ENCODE assay signal across 30 cellular contexts in genomic region chr3:78086150-78086549, GRCh38.
DNase-seq lines count a peak whose midpoint lies in the region; ATAC-seq and TF ChIP-seq lines count a peak whose summit lies in the region.
"Had no signal": no experiment of that assay in that cellular context is flagged by ENCODE, and none has a peak within 500 bp of the region (broad histone marks: within the 10 kb centered on the region; RNA-seq: fewer than 3 reads in every experiment).

No MANE protein-coding gene starts in this region.

- ATAC-seq in RWPE2 (ENCODE audit: low read depth), result 0 out of 3 replicates have a peak, but pooled peaks have one; percentile 53
- ATAC-seq: effector memory CD8-positive, alpha-beta T cell; left colon; natural killer cell treated with Interleukin-12 subunit alpha and Interleukin-12 subunit beta and Interleukin-15 and Interleukin-18, amount 100 ng/mL, for 72 hours; psoas muscle; stimulated activated effector memory CD8-positive, alpha-beta T cell treated with anti-CD3 and anti-CD28 coated beads, Interleukin-12 subunit alpha, Interleukin-12 subunit beta, amount 100 ng/mL, for 72 hours had no signal

- TF ChIP-seq CTCF in RWPE2 (IDR thresholded peaks at IDR 0.05; ENCODE audit: poor library complexity, severe bottlenecking) (no peak), endodermal cell (conservative IDR thresholded peaks at IDR 0.05) (no peak), left ventricle myocardium inferior (IDR thresholded peaks at IDR 0.05; ENCODE audit: borderline replicate concordance) (no peak), type B pancreatic cell (conservative IDR thresholded peaks at IDR 0.05) (no peak)

- H3K9ac ChIP-seq in endodermal cell (ENCODE audit: extremely low read depth, low read length, poor library complexity, severe bottlenecking), result no peak overlapping the region
- H3K9ac ChIP-seq: BLaER1 treated with 17β-estradiol and CSF1 and Interleukin-3, amounts not matched to agents 10 nM and 100 nM had no signal

- intact Hi-C loops in left ventricle myocardium inferior (cut with micrococcal nuclease), result no loop called here

- H3K36me3 Mint-ChIP-seq in endodermal cell (ENCODE audit: low read depth) (peaks cover 5% of the 10 kb centered on the region), type B pancreatic cell (peaks cover 4% of the 10 kb centered on the region)
- H3K36me3 Mint-ChIP-seq: natural killer cell treated with Interleukin-12 subunit alpha and Interleukin-12 subunit beta and Interleukin-15 and Interleukin-18, amount 100 ng/mL, for 72 hours; stimulated activated effector memory CD8-positive, alpha-beta T cell treated with anti-CD3 and anti-CD28 coated beads, Interleukin-12 subunit alpha, Interleukin-12 subunit beta, amount 100 ng/mL, for 72 hours had no signal

- peak; percentile 66 for DNase-seq in HT1080 (ENCODE audit: low read depth)
- DNase-seq in RWPE2 (ENCODE audit: low spot score), result no peak
- no peak for DNase-seq in endodermal cell
- peak; percentile 10 for DNase-seq in kidney glomerular epithelial cell (lab: John Stamatoyannopoulos, UW)
- no peak for DNase-seq in left ventricle myocardium inferior
- no peak for DNase-seq in type B pancreatic cell (ENCODE audit: extremely low spot score, unreplicated experiment)
- DNase-seq in NCI-H1048 (lab: John Stamatoyannopoulos, UW), result no peak
- DNase-seq: activated CD4-positive, alpha-beta T cell treated with anti-CD3 and anti-CD28 coated beads for 4 hours; activated naive CD4-positive, alpha-beta T cell treated with anti-CD3 and anti-CD28 coated beads, Interleukin-2, amount 50 U/mL, for 16 hours; DMS153; effector memory CD8-positive, alpha-beta T cell; GF-D8; H9; left colon; NCI-H1092; NCI-H1694 treated with DMSO at 0.1 percent for 48 hours; NCI-H510A treated with DMSO at 0.1 percent for 48 hours; occipital lobe; psoas muscle; Right ventricle myocardium superior; stimulated activated CD4-positive, alpha-beta T cell treated with anti-CD3 and anti-CD28 coated beads, Interleukin-15, amount 100 ng/mL, for 24 hours; SW 1271; WERI-Rb-1 had no signal

- H3K9me3 ChIP-seq in RWPE2 (ENCODE audit: severe bottlenecking), result no peaks in the 10 kb centered on the region
- peaks cover 29% of the 10 kb centered on the region for H3K9me3 ChIP-seq in endodermal cell (ENCODE audit: control insufficient read depth, low read length)
- H3K9me3 ChIP-seq in left ventricle myocardium inferior (replicated peaks), result no peaks in the 10 kb centered on the region
- H3K9me3 ChIP-seq: esophagus muscularis mucosa, psoas muscle had no signal

- H3K4me3 Mint-ChIP-seq in endodermal cell (no peak overlapping the region), type B pancreatic cell (no peak overlapping the region)
- H3K4me3 Mint-ChIP-seq: effector memory CD8-positive, alpha-beta T cell; H9; natural killer cell treated with Interleukin-12 subunit alpha and Interleukin-12 subunit beta and Interleukin-15 and Interleukin-18, amount 100 ng/mL, for 72 hours; stimulated activated effector memory CD8-positive, alpha-beta T cell treated with anti-CD3 and anti-CD28 coated beads, Interleukin-12 subunit alpha, Interleukin-12 subunit beta, amount 100 ng/mL, for 72 hours had no signal

- H3K4me1 Mint-ChIP-seq in endodermal cell (no peaks in the 10 kb centered on the region), type B pancreatic cell (ENCODE audit: unreplicated experiment) (no peaks in the 10 kb centered on the region)
- H3K4me1 Mint-ChIP-seq: stimulated activated effector memory CD8-positive, alpha-beta T cell treated with anti-CD3 and anti-CD28 coated beads, Interleukin-12 subunit alpha, Interleukin-12 subunit beta, amount 100 ng/mL, for 72 hours had no signal

- H3K27ac Mint-ChIP-seq in endodermal cell, result no peak overlapping the region
- no peak overlapping the region for H3K27ac Mint-ChIP-seq in type B pancreatic cell
- H3K27ac Mint-ChIP-seq: activated T-helper 2 cell treated with anti-CD3 and anti-CD28 coated beads, Interferon-gamma antibody, Interleukin-2, Interleukin-4, amounts not matched to agents 10 μg/mL and 5 μg/mL and 100 μg/mL, durations not matched to agents 14 hours and 24 hours and 36 hours; effector memory CD8-positive, alpha-beta T cell; H9; natural killer cell treated with Interleukin-12 subunit alpha and Interleukin-12 subunit beta and Interleukin-15 and Interleukin-18, amount 100 ng/mL, for 72 hours; stimulated activated effector memory CD8-positive, alpha-beta T cell treated with anti-CD3 and anti-CD28 coated beads, Interleukin-12 subunit alpha, Interleukin-12 subunit beta, amount 100 ng/mL, for 72 hours had no signal

- WGBS in endodermal cell (ENCODE audit: insufficient coverage in 1 of 2, insufficient read length in 1 of 2), 2 experiments, result no CpG with 5 or more reads among the region's 1 CpG

- H3K27ac ChIP-seq in RWPE2 (ENCODE audit: poor library complexity, severe bottlenecking) (no peak overlapping the region), endodermal cell (ENCODE audit: low read depth, low read length) (no peak overlapping the region), left ventricle myocardium inferior (replicated peaks) (no peak overlapping the region)
- H3K27ac ChIP-seq: BLaER1 treated with 17β-estradiol and CSF1 and Interleukin-3, amounts not matched to agents 10 nM and 100 nM; coronary artery; esophagus muscularis mucosa; hepatocyte; psoas muscle; WERI-Rb-1 had no signal

- peaks cover 10% of the 10 kb centered on the region for H3K9me3 Mint-ChIP-seq in endodermal cell
- H3K9me3 Mint-ChIP-seq in type B pancreatic cell, result peaks cover 4% of the 10 kb centered on the region
- H3K9me3 Mint-ChIP-seq: natural killer cell treated with Interleukin-12 subunit alpha and Interleukin-12 subunit beta and Interleukin-15 and Interleukin-18, amount 100 ng/mL, for 72 hours had no signal

- H3K36me3 ChIP-seq in RWPE2 (ENCODE audit: low read depth) (no peaks in the 10 kb centered on the region), endodermal cell (ENCODE audit: control insufficient read depth, insufficient read depth, low read length) (no peaks in the 10 kb centered on the region), left ventricle myocardium inferior (no peaks in the 10 kb centered on the region)
- H3K36me3 ChIP-seq: BLaER1 treated with 17β-estradiol and CSF1 and Interleukin-3, amounts not matched to agents 10 nM and 100 nM; esophagus muscularis mucosa; WERI-Rb-1 had no signal

- H3K27me3 Mint-ChIP-seq in endodermal cell (ENCODE audit: insufficient read depth) (no peaks in the 10 kb centered on the region), type B pancreatic cell (peaks cover 4% of the 10 kb centered on the region)
- H3K27me3 Mint-ChIP-seq: effector memory CD8-positive, alpha-beta T cell; natural killer cell treated with Interleukin-12 subunit alpha and Interleukin-12 subunit beta and Interleukin-15 and Interleukin-18, amount 100 ng/mL, for 72 hours had no signal

- no peak overlapping the region for H3K4me3 ChIP-seq in RWPE2 (ENCODE audit: severe bottlenecking)
- H3K4me3 ChIP-seq in endodermal cell (ENCODE audit: low read length), result peak overlapping the region; percentile 61
- no peak overlapping the region for H3K4me3 ChIP-seq in left ventricle myocardium inferior
- H3K4me3 ChIP-seq: BLaER1 treated with 17β-estradiol and CSF1 and Interleukin-3, amounts not matched to agents 10 nM and 100 nM; coronary artery; esophagus muscularis mucosa; hepatocyte; psoas muscle had no signal

- H3K4me1 ChIP-seq in RWPE2 (ENCODE audit: insufficient read depth, poor library complexity, severe bottlenecking) (peaks cover 6% of the 10 kb centered on the region), endodermal cell (ENCODE audit: control insufficient read depth, insufficient read depth, low read length) (peaks cover 3% of the 10 kb centered on the region), left ventricle myocardium inferior (peaks cover 8% of the 10 kb centered on the region)
- H3K4me1 ChIP-seq: BLaER1 treated with 17β-estradiol and CSF1 and Interleukin-3, amounts not matched to agents 10 nM and 100 nM; esophagus muscularis mucosa; psoas muscle had no signal

- H3K27me3 ChIP-seq in RWPE2 (ENCODE audit: insufficient read depth, poor library complexity, severe bottlenecking), result no peaks in the 10 kb centered on the region
- no peaks in the 10 kb centered on the region for H3K27me3 ChIP-seq in endodermal cell (ENCODE audit: control insufficient read depth, insufficient read depth, low read length, poor library complexity, severe bottlenecking)
- no peaks in the 10 kb centered on the region for H3K27me3 ChIP-seq in left ventricle myocardium inferior (ENCODE audit: low read depth)
- H3K27me3 ChIP-seq: BLaER1 treated with 17β-estradiol and CSF1 and Interleukin-3, amounts not matched to agents 10 nM and 100 nM; esophagus muscularis mucosa; hepatocyte had no signal

Comparison
In these comparisons a context has a peak if more than half of its experiments do, and no peak if none do; other contexts are left out.
1. DNase-seq: peak in HT1080 (single experiment) and kidney glomerular epithelial cell (single experiment); none in RWPE2 (single experiment), endodermal cell (single experiment), left ventricle myocardium inferior (single experiment), type B pancreatic cell (single experiment) and NCI-H1048 (single experiment).